Comparison of ENCODE assay signal across 19 cellular contexts in the genomic region with DNA sequence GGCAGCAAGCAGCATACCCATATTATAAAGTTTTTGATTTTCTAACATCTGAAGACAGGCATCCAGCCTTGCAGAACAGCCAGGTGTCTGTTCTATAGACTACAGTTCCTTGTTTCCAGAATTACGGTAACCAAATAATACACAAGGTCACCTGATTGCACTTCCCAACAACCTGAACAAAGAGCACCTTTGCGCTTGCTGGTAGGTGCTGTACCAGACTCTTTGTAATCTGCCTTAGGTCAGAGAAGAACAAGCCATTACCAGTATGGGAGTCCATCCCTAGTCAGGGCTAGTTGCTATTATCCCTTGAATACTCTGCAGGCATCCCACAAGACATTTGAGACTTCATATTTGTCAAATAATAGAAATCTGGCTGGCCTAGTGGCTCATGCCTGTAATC.
A peak's percentile ranks its signal among the peaks of the same experiment; 100 is the strongest.
DNase-seq lines count a peak whose midpoint lies in the region; ATAC-seq and TF ChIP-seq lines count a peak whose summit lies in the region.
"Had no signal": no experiment of that assay in that cellular context is flagged by ENCODE, and none has a peak within 500 bp of the region (broad histone marks: within the 10 kb centered on the region; RNA-seq: fewer than 3 reads in every experiment).

No MANE protein-coding gene starts in this region.

- no peaks in the 10 kb centered on the region for H3K9me3 ChIP-seq in AG04450 (ENCODE audit: control insufficient read depth, insufficient read depth, low read length)
- 0 out of 2 replicates have a peak, but pooled peaks cover 2% of the 10 kb centered on the region for H3K9me3 ChIP-seq in PC-9 (ENCODE audit: insufficient read depth, low read depth)
- no peaks in the 10 kb centered on the region for H3K9me3 ChIP-seq in right cardiac atrium (ENCODE audit: control insufficient read depth, low read length)
- no peaks in the 10 kb centered on the region for H3K9me3 ChIP-seq in skeletal muscle tissue (ENCODE audit: control insufficient read depth in 3 of 3, low read length in 3 of 3)
- H3K9me3 ChIP-seq: BE2C, gastrocnemius medialis, HAP-1 had no signal

- WGBS in right cardiac atrium: 83% methylated on average over 2 of the region's 2 CpGs

- CTCF ChIA-PET in AG04450 (lab: Charles Lee) (interaction anchor here (0.7 to 1.3 kb wide), 3 partner anchors 25 to 258 kb away, joined by 4 to 5 read pairs (median 4); no protein-coding TSS in a partner anchor), PC-9 (lab: Charles Lee) (no interaction called here)

- intact Hi-C loops in PC-9 (cut with micrococcal nuclease; ENCODE audit: unreplicated experiment) (loop anchor here (1.0 kb wide), 1 partner anchor 36 kb away; no protein-coding TSS in a partner anchor), right cardiac atrium (cut with DNase I) (no loop called here)

- no peak for ATAC-seq in right cardiac atrium
- ATAC-seq in HG02970 (IDR thresholded peaks at IDR 0.05; ENCODE audit: low FRiP score, unreplicated experiment): no peak
- ATAC-seq: gastrocnemius medialis, K562, T-cell had no signal

- no peak overlapping the region for H3K4me2 ChIP-seq in PC-9

- BruUV-seq in PC-9 (replicated peaks; lab: Mats Ljungman, UMichigan): no TSS peak

- H3K79me2 ChIP-seq in PC-9 (ENCODE audit: low read depth): no peaks in the 10 kb centered on the region

- H3K4me1 ChIP-seq in PC-9 (replicated peaks; ENCODE audit: insufficient read depth) (peaks cover 16% of the 10 kb centered on the region), right cardiac atrium (ENCODE audit: control insufficient read depth, insufficient read depth, low read length) (peaks cover 16% of the 10 kb centered on the region), skeletal muscle tissue (ENCODE audit: control insufficient read depth in 3 of 3, insufficient read depth in 3 of 3, low read length in 3 of 3) (peaks cover 7 to 30% (median 17%) of the 10 kb centered on the region in 3 donors)

- H3K27ac ChIP-seq in AG04450 (ENCODE audit: low read depth, low read length) (peak overlapping the region; percentile 0), PC-9 (0 out of 2 replicates have a peak overlapping the region, but pooled peaks have one; percentile 52), right cardiac atrium (ENCODE audit: low read length) (peak overlapping the region; percentile 42), skeletal muscle tissue (ENCODE audit: low read depth, low read length) (peak overlapping the region; percentile 34)
- H3K27ac ChIP-seq: cardiac muscle cell had no signal

- H4K20me1 ChIP-seq in PC-9 (ENCODE audit: insufficient read depth): no peaks in the 10 kb centered on the region

- no peaks in the 10 kb centered on the region for H3K36me3 ChIP-seq in PC-9 (ENCODE audit: low read depth)
- H3K36me3 ChIP-seq in skeletal muscle tissue (ENCODE audit: control insufficient read depth in 3 of 3, insufficient read depth in 3 of 3, low read length in 3 of 3): no peaks in the 10 kb centered on the region
- H3K36me3 ChIP-seq: BE2C, cardiac muscle cell, gastrocnemius medialis, HAP-1 had no signal

- H3F3A ChIP-seq in PC-9 (ENCODE audit: insufficient read depth, low read depth): 0 out of 2 replicates have a peak, but pooled peaks cover 4% of the 10 kb centered on the region

- no peak overlapping the region for H3K4me3 ChIP-seq in AG04450 (ENCODE audit: low read depth, low read length)
- H3K4me3 ChIP-seq in PC-9: no peak overlapping the region
- H3K4me3 ChIP-seq in right cardiac atrium (ENCODE audit: low read length): no peak overlapping the region
- H3K4me3 ChIP-seq in skeletal muscle tissue (ENCODE audit: low read length in 3 of 3): no peak overlapping the region
- H3K4me3 ChIP-seq: cardiac muscle cell, gastrocnemius medialis, HAP-1, K562 had no signal

- TF ChIP-seq CTCF in AG04450 (IDR thresholded peaks at IDR 0.05; ENCODE audit: low read depth, low read length): no peak
- TF ChIP-seq CTCF in PC-9 (conservative IDR thresholded peaks at IDR 0.05): no peak

- no peaks in the 10 kb centered on the region for H3K27me3 ChIP-seq in AG04450 (ENCODE audit: control insufficient read depth, insufficient read depth, low read length)
- no peaks in the 10 kb centered on the region for H3K27me3 ChIP-seq in PC-9 (ENCODE audit: insufficient read depth, low read depth)
- H3K27me3 ChIP-seq in right cardiac atrium (ENCODE audit: control insufficient read depth, insufficient read depth): no peaks in the 10 kb centered on the region
- no peaks in the 10 kb centered on the region for H3K27me3 ChIP-seq in skeletal muscle tissue (ENCODE audit: control insufficient read depth in 3 of 3, insufficient read depth in 3 of 3, low read length in 3 of 3)
- H3K27me3 ChIP-seq: BE2C, cardiac muscle cell, gastrocnemius medialis had no signal

- POLR2A ChIA-PET in AG04450 (lab: Yijun Ruan, JAX) (interaction anchor here (0.6 to 2.0 kb wide), 2 partner anchors 243 to 256 kb away, joined by 5 to 9 read pairs; partner anchors contain the start of gene ARRDC3), PC-9 (lab: Charles Lee; ENCODE audit: unreplicated experiment) (no interaction called here)

- no peak overlapping the region for H2AFZ ChIP-seq in PC-9

- H3K9ac ChIP-seq in skeletal muscle tissue (ENCODE audit: low read depth in 1 of 3, low read length in 3 of 3): peak overlapping the region in 1 of 3 donors; percentile 28

- DNase-seq in AG04450 (ENCODE audit: low read depth, low spot score) (no peak), PC-9 (no peak), right cardiac atrium (no peak), COLO829 (ENCODE audit: low spot score) (no peak), DMS153 treated with DMSO at 0.1 percent for 48 hours (lab: John Stamatoyannopoulos, UW; ENCODE audit: unreplicated experiment) (no peak), ureter (ENCODE audit: low spot score) (no peak)
- DNase-seq: activated B cell treated with CpG ODN at 0.5 μM for 24 hours; activated naive CD4-positive, alpha-beta T cell treated with Interleukin-2 at 50 U/mL for 16 hours; BE2C; DND-41; gastrocnemius medialis; NCI-H510A treated with DMSO at 0.1 percent for 48 hours; stimulated activated CD4-positive, alpha-beta T cell treated with anti-CD3 and anti-CD28 coated beads, Interleukin-4, amount 100 ng/mL, for 1 hour; T-cell had no signal

- no peaks in the 10 kb centered on the region for H3K9me2 ChIP-seq in PC-9 (ENCODE audit: insufficient read depth)

Comparison
In these comparisons a context has a peak if more than half of its experiments do, and no peak if none do; other contexts are left out.
1. H3K27ac ChIP-seq: peak in every context shown above with its lines; median percentile 52 in PC-9; 42 in right cardiac atrium; 34 in skeletal muscle tissue; 0 in AG04450.